ENCODE assay signal across 8 cellular contexts in the genomic region with DNA sequence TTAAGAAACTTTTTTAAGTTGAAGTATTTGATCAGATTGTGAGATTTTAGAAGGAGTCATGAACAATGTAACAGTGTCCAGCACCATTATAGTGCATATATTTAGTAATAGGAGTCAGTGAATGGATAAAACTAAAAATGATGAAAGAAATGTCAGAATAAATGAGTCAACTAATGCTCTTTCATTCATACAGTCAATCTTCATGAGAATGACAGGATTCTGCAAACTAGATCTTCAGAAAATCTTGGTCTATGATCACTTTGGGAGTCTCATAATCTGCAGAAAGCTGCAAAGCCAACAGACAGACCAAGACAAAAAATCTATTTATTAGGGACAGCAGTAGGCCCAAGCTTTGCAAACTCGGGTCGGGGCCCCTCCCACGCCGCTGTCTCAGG. TPM values are rescaled to one million over a fixed set of nuclear protein-coding genes. Genes with fewer than 3 reads are reported as not detected.
DNase-seq lines count a peak whose midpoint lies in the region; ATAC-seq, FAIRE-seq and TF ChIP-seq lines count a peak whose summit lies in the region.

No MANE protein-coding gene starts in this region.

- intact Hi-C loops in transverse colon (cut with DNase I; ENCODE audit: low total_unique reads), result no loop called here

- peaks cover 13% of the 10 kb centered on the region for H3K9me3 Mint-ChIP-seq in activated naive CD4-positive, alpha-beta T cell treated with anti-CD3 and anti-CD28 coated beads, Interleukin-2, amount 50 U/mL, for 24 hours

- H3K4me3 ChIP-seq in bronchial epithelial cell (ENCODE audit: low read depth, low read length) (peak overlapping the region; percentile 70), mesodermal cell (ENCODE audit: extremely low read depth, insufficient read depth, low read length, poor library complexity, severe bottlenecking) (peak overlapping the region; percentile 41), transverse colon (peak overlapping the region; percentile 47 to 75 (median 69))

- no peaks in the 10 kb centered on the region for H3K4me1 ChIP-seq in mesodermal cell (ENCODE audit: control insufficient read depth, insufficient read depth, low read length, poor library complexity, severe bottlenecking)
- peaks cover 0 to 11% (median 2%) of the 10 kb centered on the region in 4 donors for H3K4me1 ChIP-seq in transverse colon

- TF ChIP-seq CTCF in bronchial epithelial cell (IDR thresholded peaks at IDR 0.05; ENCODE audit: insufficient read depth, low read length, severe bottlenecking) (no peak), transverse colon (IDR thresholded peaks at IDR 0.05) (no peak)

- WGBS in mesodermal cell (ENCODE audit: insufficient coverage in 2 of 2), 2 experiments, result 32 to 80% methylated on average over 1 to 4 of the region's 4 CpGs
- 11% methylated on average over 4 of the region's 4 CpGs; no CpG with 5 or more reads in 1 of the 2 donors for WGBS in transverse colon (ENCODE audit: low coverage in 1 of 2), 2 donors

- peaks cover 2% of the 10 kb centered on the region for H3K27me3 Mint-ChIP-seq in activated naive CD4-positive, alpha-beta T cell treated with anti-CD3 and anti-CD28 coated beads, Interleukin-2, amount 50 U/mL, for 24 hours

- FAIRE-seq in bronchial epithelial cell (lab: Jason Lieb, UNC), result no peak

- no peak for TF ChIP-seq POLR2A in transverse colon (IDR thresholded peaks at IDR 0.05)

- TF ChIP-seq EP300 in transverse colon (IDR thresholded peaks at IDR 0.05; ENCODE audit: low read depth), result no peak

- no peak overlapping the region for H3K27ac ChIP-seq in mesodermal cell (ENCODE audit: low read depth, low read length, severe bottlenecking)
- H3K27ac ChIP-seq in transverse colon, result peak overlapping the region; percentile 92 to 94 (median 93)

- peaks cover 4% of the 10 kb centered on the region for H3K36me3 Mint-ChIP-seq in activated naive CD4-positive, alpha-beta T cell treated with anti-CD3 and anti-CD28 coated beads, Interleukin-2, amount 50 U/mL, for 24 hours

- no peak for DNase-seq in activated naive CD4-positive, alpha-beta T cell treated with anti-CD3 and anti-CD28 coated beads, Interleukin-2, amount 50 U/mL, for 16 hours
- no peak for DNase-seq in bronchial epithelial cell (ENCODE audit: low read depth)
- DNase-seq in transverse colon, result no peak
- DNase-seq in DMS153 (lab: John Stamatoyannopoulos, UW), result no peak
- DNase-seq in HuH-7.5 (ENCODE audit: low spot score), result no peak
- no peak for DNase-seq in left lobe of liver (ENCODE audit: low spot score)

- ATAC-seq in left lobe of liver, result no peak

- peak overlapping the region; percentile 25 for H3K27ac Mint-ChIP-seq in activated naive CD4-positive, alpha-beta T cell treated with anti-CD3 and anti-CD28 coated beads, Interleukin-2, amount 50 U/mL, for 24 hours

- in situ Hi-C loops in transverse colon (cut with MboI; ENCODE audit: low pct_ligation_motif_present in 1 of 4, low pct_unique_long_range_greater_than_20kb in 1 of 4, low sequenced_read_pairs in 3 of 4), result no loop called here

- H3K4me3 Mint-ChIP-seq in activated naive CD4-positive, alpha-beta T cell treated with anti-CD3 and anti-CD28 coated beads, Interleukin-2, amount 50 U/mL, for 24 hours, result peak overlapping the region; percentile 87

- H3K36me3 ChIP-seq in bronchial epithelial cell (ENCODE audit: control insufficient read depth, insufficient read depth, low read length), result no peaks in the 10 kb centered on the region
- no peaks in the 10 kb centered on the region for H3K36me3 ChIP-seq in mesodermal cell (ENCODE audit: control insufficient read depth, insufficient read depth, low read length)
- no peaks in the 10 kb centered on the region for H3K36me3 ChIP-seq in transverse colon

- H3K9me3 ChIP-seq in mesodermal cell (ENCODE audit: control insufficient read depth, low read length) (no peaks in the 10 kb centered on the region), transverse colon (no peaks in the 10 kb centered on the region)

- H3K27me3 ChIP-seq in bronchial epithelial cell (ENCODE audit: control insufficient read depth, insufficient read depth, low read length), result no peaks in the 10 kb centered on the region
- no peaks in the 10 kb centered on the region for H3K27me3 ChIP-seq in transverse colon

- H3K4me1 Mint-ChIP-seq in activated naive CD4-positive, alpha-beta T cell treated with anti-CD3 and anti-CD28 coated beads, Interleukin-2, amount 50 U/mL, for 24 hours, result peaks cover 13% of the 10 kb centered on the region

RNA-seq across cellular contexts. Expression of a gene that starts 0.7 kb away (rescaled TPM):
- total RNA-seq in bronchial epithelial cell (6.7 and 8.7 TPM in 2 replicates), transverse colon (10 to 100 TPM in 3 of 4 donors, 1 to 10 TPM in 1; 2.4 to 78.2 (median 28.9) TPM), left lobe of liver (10.1 TPM)
- 4.2 TPM for polyA plus RNA-seq in mesodermal cell (2013, experiment 1 of 2)
- 3.1 TPM for polyA plus RNA-seq in mesodermal cell (2013, experiment 2 of 2)

RNA-seq across cellular contexts. Expression of a gene that starts 4.2 kb away (rescaled TPM):
- not detected in 2 replicates for total RNA-seq in bronchial epithelial cell
- not detected for polyA plus RNA-seq in mesodermal cell (2013, experiment 1 of 2)
- polyA plus RNA-seq in mesodermal cell (2013, experiment 2 of 2), result not detected
- under 1 TPM in 1 of 4 donors, not detected in 3; 0.14 TPM for total RNA-seq in transverse colon
- 0.08 TPM for total RNA-seq in left lobe of liver
